33 cellular contexts compared by ENCODE assay signal in genomic region chr11:109867784-109868183, GRCh38.
"Had no signal": no experiment of that assay in that cellular context is flagged by ENCODE, and none has a peak within 500 bp of the region (broad histone marks: within the 10 kb centered on the region; RNA-seq: fewer than 3 reads in every experiment).

No MANE protein-coding gene starts in this region.

- H3K9me2 ChIP-seq: SK-N-SH had no signal

- H3K27ac Mint-ChIP-seq: activated CD4-positive, alpha-beta T cell treated with anti-CD3 and anti-CD28 coated beads, Interleukin-2, amount 10 ng/mL, durations not matched to agents 7 days and 5 days; activated CD8-positive, alpha-beta T cell treated with anti-CD3 and anti-CD28 coated beads, Interleukin-2, amount 10 ng/mL, durations not matched to agents 7 days and 5 days; activated naive CD4-positive, alpha-beta T cell treated with anti-CD3 and anti-CD28 coated beads for 36 hours; activated naive CD4-positive, alpha-beta T cell treated with anti-CD3 and anti-CD28 coated beads, Interleukin-2, amount 50 U/mL, for 72 hours; activated T-helper 1 cell treated with anti-CD3 and anti-CD28 coated beads, Interleukin-12 subunit alpha, Interleukin-12 subunit beta, Interleukin-2, Interleukin-4 antibody, amounts not matched to agents 30 ng/mL and 10 ng/mL and 1 ng/mL, durations not matched to agents 14 hours and 24 hours and 36 hours; brain; T-helper 1 cell treated with Interleukin-12 subunit alpha and Interleukin-12 subunit beta and Interleukin-4 antibody, amounts not matched to agents 30 μg/mL and 1 μg/mL, for 36 hours; T-helper 2 cell treated with Interferon-gamma antibody and Interleukin-4, amounts not matched to agents 5 μg/mL and 100 μg/mL, for 36 hours had no signal

- H3K9ac ChIP-seq: SK-N-SH had no signal

- ATAC-seq: activated CD8-positive, alpha-beta T cell treated with anti-CD3 and anti-CD28 coated beads, Interleukin-2, amount 10 ng/mL, durations not matched to agents 7 days and 5 days; activated naive CD4-positive, alpha-beta T cell treated with anti-CD3 and anti-CD28 coated beads, Interleukin-2, amount 50 U/mL, for 72 hours; activated T-cell treated with anti-CD3 and anti-CD28 coated beads, Interleukin-2, amount 50 U/mL, for 4 hours; PC-3 had no signal

- H3K4me1 Mint-ChIP-seq: activated CD4-positive, alpha-beta T cell treated with anti-CD3 and anti-CD28 coated beads, Interleukin-2, amount 10 ng/mL, durations not matched to agents 7 days and 5 days had no signal

- H3K4me2 ChIP-seq: SK-N-SH had no signal

- H3K4me1 ChIP-seq: Peyer's patch, SJSA1 had no signal

- H3K36me3 ChIP-seq: adrenal gland, Peyer's patch, SJSA1 had no signal

- DNase-seq: activated CD4-positive, alpha-beta T cell treated with anti-CD3 and anti-CD28 coated beads, Interleukin-2, amount 10 ng/mL, durations not matched to agents 7 days and 5 days; activated CD4-positive, alpha-beta T cell treated with anti-CD3 and anti-CD28 coated beads, Interleukin-2, amount 50 U/mL, for 48 hours; activated CD8-positive, alpha-beta T cell treated with anti-CD3 and anti-CD28 coated beads, Interleukin-2, amount 10 ng/mL, durations not matched to agents 7 days and 5 days; activated gamma-delta T cell treated with Interleukin-2 at 50 U/mL for 16 hours; activated naive CD4-positive, alpha-beta T cell treated with anti-CD3 and anti-CD28 coated beads for 36 hours; activated T-cell treated with anti-CD3 and anti-CD28 coated beads, Interleukin-2, amount 50 U/mL, for 4 hours; adrenal gland; central memory CD4-positive, alpha-beta T cell; MM.1S; MV-4-11; NCI-H1092; NCI-H1436 treated with DMSO at 0.1 percent for 48 hours; NCI-H1694 treated with DMSO at 0.1 percent for 48 hours; NCI-H2029; NCI-H2107; NCI-H2171; NCI-H510A; NCI-H526; NCI-H748 treated with DMSO at 0.1 percent for 48 hours; NK-92 treated with Interleukin-12 subunit alpha and Interleukin-12 subunit beta, amount 100 ng/mL, for 24 hours; PC-3; Peyer's patch; RPMI8226; SHP77 treated with DMSO at 0.1 percent for 48 hours; SK-N-SH had no signal

- FAIRE-seq: astrocyte, TTC549 had no signal

- H3K27me3 Mint-ChIP-seq: activated CD4-positive, alpha-beta T cell treated with anti-CD3 and anti-CD28 coated beads, Interleukin-2, amount 10 ng/mL, durations not matched to agents 7 days and 5 days had no signal

- H3K27ac ChIP-seq: adrenal gland, Peyer's patch, SJSA1 had no signal

- H3K4me3 Mint-ChIP-seq: activated CD4-positive, alpha-beta T cell treated with anti-CD3 and anti-CD28 coated beads, Interleukin-2, amount 10 ng/mL, durations not matched to agents 7 days and 5 days; activated CD8-positive, alpha-beta T cell treated with anti-CD3 and anti-CD28 coated beads, Interleukin-2, amount 10 ng/mL, durations not matched to agents 7 days and 5 days; activated naive CD4-positive, alpha-beta T cell treated with anti-CD3 and anti-CD28 coated beads for 36 hours; activated T-cell treated with anti-CD3 and anti-CD28 coated beads, Interleukin-2, amount 50 U/mL, for 4 hours; activated T-helper 1 cell treated with anti-CD3 and anti-CD28 coated beads, Interleukin-12 subunit alpha, Interleukin-12 subunit beta, Interleukin-2, Interleukin-4 antibody, amounts not matched to agents 30 ng/mL and 10 ng/mL and 1 ng/mL, durations not matched to agents 14 hours and 24 hours and 36 hours; brain; T-helper 1 cell treated with Interleukin-12 subunit alpha and Interleukin-12 subunit beta and Interleukin-4 antibody, amounts not matched to agents 30 μg/mL and 1 μg/mL, for 36 hours; T-helper 2 cell treated with Interferon-gamma antibody and Interleukin-4, amounts not matched to agents 5 μg/mL and 100 μg/mL, for 36 hours had no signal

- H3K9me3 ChIP-seq: adrenal gland, Peyer's patch, SJSA1, SK-N-SH had no signal

- H3K36me3 Mint-ChIP-seq: activated naive CD4-positive, alpha-beta T cell treated with anti-CD3 and anti-CD28 coated beads, Interleukin-2, amount 50 U/mL, for 72 hours; brain had no signal

- H3K27me3 ChIP-seq: adrenal gland, Peyer's patch, SJSA1 had no signal

- H3K4me3 ChIP-seq: adrenal gland, Peyer's patch, SJSA1 had no signal

- H3K9me3 Mint-ChIP-seq: activated CD4-positive, alpha-beta T cell treated with anti-CD3 and anti-CD28 coated beads, Interleukin-2, amount 10 ng/mL, durations not matched to agents 7 days and 5 days; activated T-cell treated with anti-CD3 and anti-CD28 coated beads, Interleukin-2, amount 50 U/mL, for 4 hours; activated T-helper 1 cell treated with anti-CD3 and anti-CD28 coated beads, Interleukin-12 subunit alpha, Interleukin-12 subunit beta, Interleukin-2, Interleukin-4 antibody, amounts not matched to agents 30 ng/mL and 10 ng/mL and 1 ng/mL, durations not matched to agents 14 hours and 24 hours and 36 hours; T-helper 1 cell treated with Interleukin-12 subunit alpha and Interleukin-12 subunit beta and Interleukin-4 antibody, amounts not matched to agents 30 μg/mL and 1 μg/mL, for 36 hours; T-helper 2 cell treated with Interferon-gamma antibody and Interleukin-4, amounts not matched to agents 5 μg/mL and 100 μg/mL, for 36 hours had no signal
